Comparison of ENCODE assay signal across 6 cellular contexts in the genomic region with DNA sequence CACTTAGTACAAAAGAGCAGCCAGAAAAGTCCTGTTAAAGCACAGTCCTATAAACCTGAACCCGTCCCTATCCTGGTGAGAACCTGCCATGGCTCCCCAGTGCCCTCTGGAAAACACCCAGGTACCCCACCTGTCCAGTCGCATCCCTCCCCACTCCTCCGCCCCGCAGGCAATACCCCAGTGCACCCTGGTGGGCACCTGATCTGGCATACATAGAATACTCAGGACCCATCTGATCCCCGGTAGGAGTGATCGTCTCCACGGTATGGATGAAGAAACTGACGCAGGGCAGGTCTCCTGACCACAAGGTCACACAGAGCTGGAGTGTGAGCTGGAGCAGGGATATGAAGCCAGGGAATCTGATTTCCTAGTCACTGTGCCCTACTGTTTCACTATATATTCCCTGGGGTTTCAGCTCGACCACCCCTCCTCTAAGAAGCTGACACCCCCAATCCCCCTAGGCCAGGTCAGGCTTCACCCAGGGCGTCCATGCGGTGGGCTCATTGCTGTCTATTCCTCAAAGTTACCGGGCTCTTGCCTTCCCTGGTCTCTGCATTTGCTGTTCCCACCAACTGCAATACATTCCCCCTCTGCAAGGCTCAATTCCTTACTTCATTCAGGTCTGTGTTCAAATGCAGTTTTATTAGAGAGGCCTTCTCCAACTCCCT. TPM values are rescaled to one million over a fixed set of nuclear protein-coding genes. Genes with fewer than 3 reads are reported as not detected.
DNase-seq lines count a peak whose midpoint lies in the region; TF ChIP-seq lines count a peak whose summit lies in the region.

No MANE protein-coding gene starts in this region.

- H3K27me3 ChIP-seq in mesendoderm (ENCODE audit: insufficient read depth, low read length, poor library complexity) = no peaks in the 10 kb centered on the region

- H3K27me3 Mint-ChIP-seq in Calu3 (ENCODE audit: unreplicated experiment) = no peaks in the 10 kb centered on the region
- no peaks in the 10 kb centered on the region for H3K27me3 Mint-ChIP-seq in activated naive CD8-positive, alpha-beta T cell treated with anti-CD3 and anti-CD28 coated beads for 36 hours

- H3K4ac ChIP-seq in mesendoderm (ENCODE audit: low read depth, low read length) = no peak overlapping the region

- peaks cover 29% of the 10 kb centered on the region for H3K79me2 ChIP-seq in mesendoderm (ENCODE audit: control insufficient read depth, insufficient read depth, low read length)

- peak overlapping the region; percentile 44 for H3K4me3 ChIP-seq in mesendoderm (ENCODE audit: low read length)

- peaks cover 69% of the 10 kb centered on the region for H3K36me3 Mint-ChIP-seq in Calu3 (ENCODE audit: insufficient read depth, unreplicated experiment)
- peaks cover 23% of the 10 kb centered on the region for H3K36me3 Mint-ChIP-seq in activated naive CD8-positive, alpha-beta T cell treated with anti-CD3 and anti-CD28 coated beads for 36 hours

- H3K27ac ChIP-seq in mesendoderm (ENCODE audit: low read depth, low read length) = peak overlapping the region; percentile 76

- no peak overlapping the region for H4K8ac ChIP-seq in mesendoderm (ENCODE audit: low read depth, low read length)

- intact Hi-C loops in Calu3 (cut with micrococcal nuclease; ENCODE audit: unreplicated experiment) = loop anchor here (5.0 kb wide), 1 partner anchor 49 kb away; a partner anchor contains a TSS

- no peak overlapping the region for H2BK120ac ChIP-seq in mesendoderm (ENCODE audit: low read depth, low read length)

- no peaks in the 10 kb centered on the region for H3K4me1 ChIP-seq in mesendoderm (ENCODE audit: control insufficient read depth, low read depth, low read length)

- H4K5ac ChIP-seq in mesendoderm (ENCODE audit: low read length) = no peak overlapping the region

- H3K23ac ChIP-seq in mesendoderm (ENCODE audit: low read length) = peak overlapping the region; percentile 30

- DNase-seq in Calu3 = no peak
- no peak for DNase-seq in activated naive CD8-positive, alpha-beta T cell treated with anti-CD3 and anti-CD28 coated beads for 36 hours
- no peak for DNase-seq in mesendoderm
- no peak for DNase-seq in central memory CD4-positive, alpha-beta T cell
- DNase-seq in Kasumi-1 (lab: John Stamatoyannopoulos, UW) = no peak
- no peak for DNase-seq in stimulated activated CD4-positive, alpha-beta T cell treated with anti-CD3 and anti-CD28 coated beads, Interleukin-4, amount 100 ng/mL, for 4 hours

- peak overlapping the region; percentile 85 for H3K9ac ChIP-seq in mesendoderm (ENCODE audit: low read length)

- peaks cover 18% of the 10 kb centered on the region for H3K79me1 ChIP-seq in mesendoderm (ENCODE audit: low read length)

- peak overlapping the region; percentile 6 for H3K18ac ChIP-seq in mesendoderm (ENCODE audit: low read length)

- peak overlapping the region; percentile 85 for H2BK5ac ChIP-seq in mesendoderm (ENCODE audit: low read length)

- H3K27ac Mint-ChIP-seq in Calu3 (ENCODE audit: unreplicated experiment) = peak overlapping the region; percentile 96
- peak overlapping the region; percentile 95 for H3K27ac Mint-ChIP-seq in activated naive CD8-positive, alpha-beta T cell treated with anti-CD3 and anti-CD28 coated beads for 36 hours

- BruUV-seq in Calu3 (replicated peaks; lab: Mats Ljungman, UMichigan) = TSS peak; percentile 97

- WGBS in mesendoderm (ENCODE audit: extremely low coverage, insufficient coverage, low lambda C conversion rate) = no CpG with 5 or more reads among the region's 12 CpGs

- peak overlapping the region; percentile 90 for H3K56ac ChIP-seq in mesendoderm (ENCODE audit: low read length)

- H3K4me2 ChIP-seq in mesendoderm (ENCODE audit: low read length) = peak overlapping the region; percentile 86

- peaks cover 34% of the 10 kb centered on the region for H3K4me1 Mint-ChIP-seq in Calu3 (ENCODE audit: low read depth, unreplicated experiment)
- peaks cover 36% of the 10 kb centered on the region for H3K4me1 Mint-ChIP-seq in activated naive CD8-positive, alpha-beta T cell treated with anti-CD3 and anti-CD28 coated beads for 36 hours

- peak overlapping the region; percentile 90 for H3K4me3 Mint-ChIP-seq in Calu3 (ENCODE audit: low read depth, unreplicated experiment)
- H3K4me3 Mint-ChIP-seq in activated naive CD8-positive, alpha-beta T cell treated with anti-CD3 and anti-CD28 coated beads for 36 hours = peak overlapping the region; percentile 91

- peak overlapping the region; percentile 66 for H2AK5ac ChIP-seq in mesendoderm (ENCODE audit: low read length)

- H2BK15ac ChIP-seq in mesendoderm (replicated peaks; ENCODE audit: low read depth) = no peak overlapping the region

- peaks cover 2% of the 10 kb centered on the region for H3K36me3 ChIP-seq in mesendoderm (ENCODE audit: control insufficient read depth, insufficient read depth, low read length)

- TF ChIP-seq CTCF in Calu3 (IDR thresholded peaks at IDR 0.05; ENCODE audit: unreplicated experiment) = no peak

- H3K9me3 Mint-ChIP-seq in Calu3 (ENCODE audit: low read depth, unreplicated experiment) = no peaks in the 10 kb centered on the region
- H3K9me3 Mint-ChIP-seq in activated naive CD8-positive, alpha-beta T cell treated with anti-CD3 and anti-CD28 coated beads for 36 hours = no peaks in the 10 kb centered on the region

- CTCF ChIA-PET in Calu3 (lab: Charles Lee) = interaction anchor here (0.6 to 3.2 kb wide), 10 partner anchors 9 to 1141 kb away, joined by 4 to 29 read pairs (median 6); a partner anchor contains a TSS

RNA-seq across cellular contexts. Expression of a gene that starts 12.6 kb away (rescaled TPM):
- total RNA-seq in Calu3 (2022) = 43.8 and 53.6 TPM in 2 replicates
- total RNA-seq in activated naive CD8-positive, alpha-beta T cell treated with anti-CD3 and anti-CD28 coated beads for 36 hours = 10 to 100 TPM; 25.5 to 29.6 TPM
- 17.4 TPM for polyA plus RNA-seq in mesendoderm (2013, experiment 1 of 2)
- polyA plus RNA-seq in mesendoderm (2013, experiment 2 of 2) = 17.5 TPM

RNA-seq across cellular contexts. Expression of a gene that starts 15.1 kb away (rescaled TPM):
- total RNA-seq in Calu3 (2022) = not detected in 2 replicates
- total RNA-seq in activated naive CD8-positive, alpha-beta T cell treated with anti-CD3 and anti-CD28 coated beads for 36 hours = under 1 TPM; 0.08 TPM
- 0.38 TPM for polyA plus RNA-seq in mesendoderm (2013, experiment 1 of 2)
- polyA plus RNA-seq in mesendoderm (2013, experiment 2 of 2) = 0.28 TPM

RNA-seq across cellular contexts. Expression of a gene that starts 25.7 kb away (rescaled TPM):
- 20.4 and 20.7 TPM in 2 replicates for total RNA-seq in Calu3 (2022)
- 10 to 100 TPM; 16.4 to 16.7 TPM for total RNA-seq in activated naive CD8-positive, alpha-beta T cell treated with anti-CD3 and anti-CD28 coated beads for 36 hours
- polyA plus RNA-seq in mesendoderm (2013, experiment 1 of 2) = 9.4 TPM
- polyA plus RNA-seq in mesendoderm (2013, experiment 2 of 2) = 9.6 TPM

RNA-seq across cellular contexts. Expression of a gene that starts 26.4 kb away (rescaled TPM):
- 603 and 663 TPM in 2 replicates for total RNA-seq in Calu3 (2022)
- 100 to 1,000 TPM; 818 to 852 TPM for total RNA-seq in activated naive CD8-positive, alpha-beta T cell treated with anti-CD3 and anti-CD28 coated beads for 36 hours
- 2,012 TPM for polyA plus RNA-seq in mesendoderm (2013, experiment 1 of 2)
- polyA plus RNA-seq in mesendoderm (2013, experiment 2 of 2) = 2,008 TPM

RNA-seq across cellular contexts. Expression of a gene that starts 50.1 kb away (rescaled TPM):
- 6.9 TPM in 2 replicates for total RNA-seq in Calu3 (2022)
- 1 to 10 TPM; 1.4 to 1.7 TPM for total RNA-seq in activated naive CD8-positive, alpha-beta T cell treated with anti-CD3 and anti-CD28 coated beads for 36 hours
- polyA plus RNA-seq in mesendoderm (2013, experiment 1 of 2) = 0.07 TPM
- 0.10 TPM for polyA plus RNA-seq in mesendoderm (2013, experiment 2 of 2)
